ENCODE assay signal across 15 cellular contexts in the genomic region with DNA sequence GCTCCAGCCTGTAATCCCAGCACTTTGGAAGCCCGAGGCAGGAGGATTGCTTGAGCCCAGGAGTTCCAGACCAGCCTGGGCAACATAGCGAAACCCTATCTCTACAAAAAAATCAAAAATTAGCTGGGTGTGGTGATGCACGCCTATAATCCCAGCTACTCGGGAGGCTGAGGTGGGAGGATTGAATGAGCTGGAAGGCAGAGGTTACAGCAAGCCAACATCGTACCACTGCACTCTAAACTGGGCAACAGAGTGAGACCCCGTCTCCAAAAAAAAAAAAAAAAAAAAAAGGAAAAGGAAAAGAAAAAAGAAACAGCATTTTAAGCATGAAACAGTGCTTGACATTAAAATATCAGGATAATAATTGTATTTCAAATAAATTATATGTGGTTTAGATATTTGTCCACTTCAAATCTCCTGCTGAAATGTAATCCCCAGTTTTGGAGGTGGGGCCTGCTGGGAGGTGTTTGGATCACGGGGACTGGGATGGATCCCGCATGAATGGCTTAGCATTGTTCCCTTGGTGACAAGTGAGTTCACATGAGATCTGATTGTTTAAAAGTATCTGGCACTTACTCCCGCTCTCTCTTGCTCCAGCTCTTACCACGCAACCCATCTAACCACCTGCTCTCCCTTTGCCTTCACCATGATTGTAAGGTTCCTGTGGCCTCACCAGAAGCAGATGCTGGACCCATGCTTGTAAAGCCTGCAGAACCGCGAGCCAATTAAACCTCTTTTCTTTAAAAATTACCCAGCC.
"Had no signal": no experiment of that assay in that cellular context is flagged by ENCODE, and none has a peak within 500 bp of the region (broad histone marks: within the 10 kb centered on the region; RNA-seq: fewer than 3 reads in every experiment).

No MANE protein-coding gene starts in this region.

- H3K36me3 Mint-ChIP-seq: activated naive CD4-positive, alpha-beta T cell treated with anti-CD3 and anti-CD28 coated beads, Interleukin-2, amount 10 ng/mL, durations not matched to agents 7 days and 5 days had no signal

- H3K4me3 Mint-ChIP-seq: activated naive CD4-positive, alpha-beta T cell treated with anti-CD3 and anti-CD28 coated beads, Interleukin-2, amount 10 ng/mL, durations not matched to agents 7 days and 5 days; stimulated activated effector memory CD8-positive, alpha-beta T cell treated with anti-CD3 and anti-CD28 coated beads, Interleukin-12 subunit alpha, Interleukin-12 subunit beta, amount 100 ng/mL, for 72 hours; T-cell had no signal

- H3K27me3 Mint-ChIP-seq: activated naive CD4-positive, alpha-beta T cell treated with anti-CD3 and anti-CD28 coated beads, Interleukin-2, amount 10 ng/mL, durations not matched to agents 7 days and 5 days; T-cell had no signal

- DNase-seq: activated CD4-positive, alpha-beta T cell treated with anti-CD3 and anti-CD28 coated beads for 1 hour; activated CD4-positive, alpha-beta T cell treated with anti-CD3 and anti-CD28 coated beads, Interleukin-2, amount 50 U/mL, for 48 hours; activated naive CD4-positive, alpha-beta T cell treated with anti-CD3 and anti-CD28 coated beads, Interleukin-2, amount 10 ng/mL, durations not matched to agents 7 days and 5 days; dermis blood vessel endothelial cell; erythroblast; gastrocnemius medialis; kidney; left ventricle myocardium inferior; pancreas; retina; SK-N-SH; T-cell; T1000; transverse colon had no signal

- H3K9me3 Mint-ChIP-seq: activated naive CD4-positive, alpha-beta T cell treated with anti-CD3 and anti-CD28 coated beads, Interleukin-2, amount 10 ng/mL, durations not matched to agents 7 days and 5 days; stimulated activated effector memory CD8-positive, alpha-beta T cell treated with anti-CD3 and anti-CD28 coated beads, Interleukin-12 subunit alpha, Interleukin-12 subunit beta, amount 100 ng/mL, for 72 hours; T-cell had no signal

- H3K27ac Mint-ChIP-seq: activated naive CD4-positive, alpha-beta T cell treated with anti-CD3 and anti-CD28 coated beads, Interleukin-2, amount 10 ng/mL, durations not matched to agents 7 days and 5 days; stimulated activated effector memory CD8-positive, alpha-beta T cell treated with anti-CD3 and anti-CD28 coated beads, Interleukin-12 subunit alpha, Interleukin-12 subunit beta, amount 100 ng/mL, for 72 hours; T-cell had no signal
